24 cellular contexts compared by ENCODE assay signal in the genomic region with DNA sequence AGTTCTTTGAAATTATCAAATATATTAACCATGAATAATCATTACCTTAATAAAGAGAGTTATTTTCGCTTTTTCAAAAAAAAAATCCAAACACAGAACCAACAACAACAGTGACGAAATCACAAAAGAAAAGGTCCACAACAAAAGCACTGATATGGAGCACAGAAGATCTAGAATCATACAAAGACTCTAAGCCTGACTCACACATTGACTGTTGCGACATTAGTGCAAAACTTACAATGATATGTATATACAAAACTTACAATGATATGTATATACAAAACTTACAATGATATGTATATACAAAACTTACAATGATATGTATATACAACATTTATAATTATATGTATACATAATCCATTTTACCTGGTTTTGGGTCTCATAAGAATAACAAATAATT.
DNase-seq lines count a peak whose midpoint lies in the region; ATAC-seq, FAIRE-seq and TF ChIP-seq lines count a peak whose summit lies in the region.
"Had no signal": no experiment of that assay in that cellular context is flagged by ENCODE, and none has a peak within 500 bp of the region (broad histone marks: within the 10 kb centered on the region; RNA-seq: fewer than 3 reads in every experiment).

No MANE protein-coding gene starts in this region.

- intact Hi-C loops in IMR-90 (cut with micrococcal nuclease): no loop called here

- H3K9me3 ChIP-seq in IMR-90 (ENCODE audit: control insufficient read depth, insufficient read depth, low read length) (no peaks in the 10 kb centered on the region), adipocyte (ENCODE audit: control insufficient read depth, low read length) (no peaks in the 10 kb centered on the region), small intestine (ENCODE audit: control insufficient read depth, low read depth) (no peaks in the 10 kb centered on the region), SK-N-SH (no peaks in the 10 kb centered on the region)
- H3K9me3 ChIP-seq: adrenal gland, MG63, testis, vagina had no signal

- H2AK9ac ChIP-seq in IMR-90 (replicated peaks; ENCODE audit: low read depth, low read length, poor library complexity): no peak overlapping the region

- no peak overlapping the region for H2BK5ac ChIP-seq in IMR-90 (ENCODE audit: low read depth, low read length, poor library complexity, severe bottlenecking)

- no peak overlapping the region for H2BK15ac ChIP-seq in IMR-90 (ENCODE audit: low read depth, low read length)

- H3K27ac ChIP-seq in IMR-90 (ENCODE audit: insufficient read depth, low read length): no peak overlapping the region
- H3K27ac ChIP-seq in small intestine (ENCODE audit: low read depth in 1 of 2, low read length in 1 of 2): no peak overlapping the region
- no peak overlapping the region for H3K27ac ChIP-seq in SK-N-SH (ENCODE audit: low read depth in 2 of 2, low read length in 1 of 2)
- H3K27ac ChIP-seq: adrenal gland, brain microvascular endothelial cell, foreskin keratinocyte, testis had no signal

- H3K27me3 ChIP-seq in IMR-90 (ENCODE audit: control insufficient read depth, insufficient read depth, low read length) (no peaks in the 10 kb centered on the region), adipocyte (replicated peaks; ENCODE audit: control insufficient read depth, insufficient read depth, low read length) (no peaks in the 10 kb centered on the region), small intestine (ENCODE audit: control insufficient read depth in 2 of 2, insufficient read depth in 2 of 2, low read length in 2 of 2) (no peaks in the 10 kb centered on the region), SK-N-SH (ENCODE audit: insufficient read depth) (no peaks in the 10 kb centered on the region)
- H3K27me3 ChIP-seq: adrenal gland, brain microvascular endothelial cell, foreskin keratinocyte, MG63, testis, vagina had no signal

- H2BK20ac ChIP-seq in IMR-90 (ENCODE audit: low read depth, low read length): no peak overlapping the region

- H3K18ac ChIP-seq in IMR-90 (ENCODE audit: low read depth, low read length): no peak overlapping the region

- H3K9me2 ChIP-seq in SK-N-SH: no peaks in the 10 kb centered on the region

- H3F3A ChIP-seq in SK-N-SH (replicated peaks; ENCODE audit: insufficient read depth): peaks cover 33% of the 10 kb centered on the region

- no peak overlapping the region for H4K91ac ChIP-seq in IMR-90 (ENCODE audit: insufficient read depth, low read depth, low read length)

- dilution Hi-C loops in IMR-90 (cut with HindIII; ENCODE audit: low sequenced_read_pairs, unreplicated experiment): no loop called here

- in situ Hi-C loops in IMR-90 (cut with MboI; ENCODE audit: low sequenced_read_pairs): no loop called here

- no peak for ATAC-seq in IMR-90 (ENCODE audit: low read depth)
- ATAC-seq: foreskin keratinocyte; naive thymus-derived CD4-positive, alpha-beta T cell; T-helper 17 cell had no signal

- H3K56ac ChIP-seq in IMR-90 (ENCODE audit: extremely low read depth, insufficient read depth, low read length): no peak overlapping the region

- H3K4me3 ChIP-seq in IMR-90 (ENCODE audit: insufficient read depth, low read depth, low read length) (no peak overlapping the region), adipocyte (ENCODE audit: low read length) (no peak overlapping the region), small intestine (ENCODE audit: low read depth in 1 of 2, low read length in 2 of 2) (no peak overlapping the region), SK-N-SH (ENCODE audit: low read depth in 2 of 2, low read length in 1 of 2) (no peak overlapping the region)
- H3K4me3 ChIP-seq: adrenal gland, MG63, testis, vagina had no signal

- no peak overlapping the region for H3K4me2 ChIP-seq in IMR-90 (ENCODE audit: low read depth, low read length)
- H3K4me2 ChIP-seq in SK-N-SH: no peak overlapping the region

- no TSS peak for BruUV-seq in IMR-90 (replicated peaks; lab: Mats Ljungman, UMichigan)

- no peaks in the 10 kb centered on the region for H3K79me1 ChIP-seq in IMR-90 (ENCODE audit: low read depth in 1 of 2, low read length in 2 of 2)

- TF ChIP-seq RAD21 in IMR-90 (IDR thresholded peaks at IDR 0.05; ENCODE audit: low read length) (no peak), SK-N-SH (IDR thresholded peaks at IDR 0.05; ENCODE audit: low read length) (no peak)

- no peak for TF ChIP-seq POLR2A in IMR-90 (IDR thresholded peaks at IDR 0.05; ENCODE audit: low read depth, low read length)

- H3K9ac ChIP-seq in IMR-90 (ENCODE audit: low read depth, low read length) (no peak overlapping the region), adipocyte (ENCODE audit: low read length) (no peak overlapping the region), SK-N-SH (no peak overlapping the region)

- H2BK120ac ChIP-seq in IMR-90 (ENCODE audit: low read depth, low read length): no peak overlapping the region

- POLR2A ChIA-PET in IMR-90 (lab: Charles Lee; ENCODE audit: unreplicated experiment): no interaction called here
- POLR2A ChIA-PET in SK-N-SH (lab: Yijun Ruan, JAX): no interaction called here

- no peak overlapping the region for H2AK5ac ChIP-seq in IMR-90 (ENCODE audit: low read depth, low read length)

- peak; percentile 80 for FAIRE-seq in small intestine (lab: Jason Lieb, UNC)
- FAIRE-seq: RCC 7860 had no signal

- H4K20me1 ChIP-seq in IMR-90 (ENCODE audit: insufficient read depth, low read length) (no peaks in the 10 kb centered on the region), SK-N-SH (ENCODE audit: insufficient read depth) (no peaks in the 10 kb centered on the region)

- H4K5ac ChIP-seq in IMR-90 (ENCODE audit: low read depth, low read length): no peak overlapping the region

- no peak for TF ChIP-seq EP300 in SK-N-SH (IDR thresholded peaks at IDR 0.05; ENCODE audit: borderline replicate concordance in 1 of 2, low read depth in 1 of 2, low read length in 1 of 2)

- peak; percentile 60 for DNase-seq in IMR-90
- DNase-seq in adipocyte (ENCODE audit: low read depth): peak; percentile 53
- DNase-seq in fibroblast of peridontal ligament (ENCODE audit: extremely low read depth): peak; percentile 37
- no peak for DNase-seq in small intestine
- DNase-seq in NCI-H2196 (lab: John Stamatoyannopoulos, UW; ENCODE audit: unreplicated experiment): no peak
- DNase-seq in SK-N-SH: no peak
- DNase-seq in RKO (ENCODE audit: low spot score): no peak
- DNase-seq: activated CD4-positive, alpha-beta T cell treated with anti-CD3 and anti-CD28 coated beads for 48 hours; activated T-cell treated with anti-CD3 and anti-CD28 coated beads, Interleukin-2, amount 50 U/mL, for 24 hours; adrenal gland; brain microvascular endothelial cell; EL; foreskin keratinocyte; MG63; naive thymus-derived CD4-positive, alpha-beta T cell; NCI-H146; nucleus accumbens; stimulated activated CD4-positive, alpha-beta T cell treated with anti-CD3 and anti-CD28 coated beads, Interleukin-12 subunit alpha, Interleukin-12 subunit beta, amount 100 ng/mL, for 4 hours; stimulated activated CD4-positive, alpha-beta T cell treated with anti-CD3 and anti-CD28 coated beads, Interleukin-4, amount 100 ng/mL, for 4 hours; stimulated activated naive CD4-positive, alpha-beta T cell; T-helper 17 cell; testis had no signal

- H3K14ac ChIP-seq in IMR-90 (replicated peaks; ENCODE audit: low read depth, low read length): no peak overlapping the region

- H3K4ac ChIP-seq in IMR-90 (ENCODE audit: low read depth, low read length): no peak overlapping the region

- CTCF ChIA-PET in IMR-90 (lab: Yijun Ruan, JAX) (no interaction called here), SK-N-SH (lab: Yijun Ruan, JAX) (no interaction called here)

- WGBS in IMR-90 (ENCODE audit: extremely low coverage in 2 of 2, insufficient read length in 1 of 2), 2 experiments: no CpG with 5 or more reads among the region's 3 CpGs
- WGBS in small intestine, 3 donors: 83 to 86% (median 85%) methylated on average over 3 of the region's 3 CpGs
- WGBS in SK-N-SH (ENCODE audit: low lambda C conversion rate): 89% methylated on average over 3 of the region's 3 CpGs

- H3K79me2 ChIP-seq in SK-N-SH (ENCODE audit: insufficient read depth): peaks cover 58% of the 10 kb centered on the region

- no peaks in the 10 kb centered on the region for H3K9me1 ChIP-seq in IMR-90 (ENCODE audit: insufficient read depth, low read length)

- H3K36me3 ChIP-seq in IMR-90 (ENCODE audit: control insufficient read depth, insufficient read depth, low read length) (no peaks in the 10 kb centered on the region), adipocyte (ENCODE audit: control insufficient read depth, insufficient read depth, low read length, severe bottlenecking) (no peaks in the 10 kb centered on the region), small intestine (ENCODE audit: control insufficient read depth in 2 of 2, insufficient read depth in 2 of 2, low read length in 2 of 2) (no peaks in the 10 kb centered on the region), SK-N-SH (replicated peaks in 1 of 2; ENCODE audit: control insufficient read depth in 1 of 2, insufficient read depth in 2 of 2, low read length in 1 of 2) (peaks cover 18 to 25% of the 10 kb centered on the region in 2 experiments)
- H3K36me3 ChIP-seq: adrenal gland, brain microvascular endothelial cell, MG63, vagina had no signal

- H3K4me1 ChIP-seq in IMR-90 (ENCODE audit: control insufficient read depth, insufficient read depth, low read length) (peaks cover 12% of the 10 kb centered on the region), adipocyte (ENCODE audit: control insufficient read depth, insufficient read depth, low read length) (peaks cover 11% of the 10 kb centered on the region), small intestine (ENCODE audit: control insufficient read depth in 2 of 2, insufficient read depth in 1 of 2, low read depth in 1 of 2, low read length in 1 of 2) (no peaks in the 10 kb centered on the region), SK-N-SH (ENCODE audit: control insufficient read depth in 1 of 2, insufficient read depth in 2 of 2, low read depth in 1 of 2, low read length in 1 of 2) (peaks cover 6 to 55% of the 10 kb centered on the region in 2 experiments)
- H3K4me1 ChIP-seq: foreskin keratinocyte, testis had no signal

- TF ChIP-seq CTCF in IMR-90 (conservative IDR thresholded peaks at IDR 0.05; ENCODE audit: low read depth, low read length) (no peak), SK-N-SH (IDR thresholded peaks at IDR 0.05) (no peak)

- H4K8ac ChIP-seq in IMR-90 (ENCODE audit: low read depth in 2 of 2, low read length in 2 of 2): no peak overlapping the region

- no peak overlapping the region for H3K23ac ChIP-seq in IMR-90 (ENCODE audit: low read depth, low read length)

- H2AFZ ChIP-seq in IMR-90 (replicated peaks; ENCODE audit: low read length, poor library complexity): no peak overlapping the region
- no peak overlapping the region for H2AFZ ChIP-seq in SK-N-SH (ENCODE audit: low read depth)

TF ChIP-seq in IMR-90, 13 proteins besides CTCF, POLR2A, EP300 and RAD21:
- TF ChIP-seq CEBPB (IDR thresholded peaks at IDR 0.05; ENCODE audit: low read depth, low read length): peak; percentile 92
- TF ChIP-seq NFE2L2 (IDR thresholded peaks at IDR 0.05; ENCODE audit: low read depth, low read length): no peak

TF ChIP-seq in SK-N-SH, 30 proteins besides CTCF, POLR2A, EP300 and RAD21 (continues in another document):
- TF ChIP-seq RFX5 (IDR thresholded peaks at IDR 0.05; ENCODE audit: low read length): no peak
- TF ChIP-seq NRF1 (IDR thresholded peaks at IDR 0.05; ENCODE audit: low read depth, low read length): no peak
- TF ChIP-seq MXI1 (IDR thresholded peaks at IDR 0.05; ENCODE audit: low read depth, low read length): no peak
- TF ChIP-seq FOXM1 (IDR thresholded peaks at IDR 0.05; ENCODE audit: low read depth): no peak
- no peak for TF ChIP-seq ELF1 (IDR thresholded peaks at IDR 0.05)

Comparison
In these comparisons a context has a peak if more than half of its experiments do, and no peak if none do; other contexts are left out.
1. DNase-seq: peak in IMR-90 (single experiment), adipocyte (single experiment) and fibroblast of peridontal ligament (single experiment); none in small intestine (single experiment), NCI-H2196 (single experiment), SK-N-SH (single experiment) and RKO (single experiment).